Comparison of ENCODE assay signal across 1 cellular context in genomic region chr22:49590851-49591445, GRCh38.
TF ChIP-seq lines count a peak whose summit lies in the region.

No MANE protein-coding gene starts in this region.

TF ChIP-seq in H1, 55 proteins besides CTCF, POLR2A, EP300 and RAD21 (continued from another document):
- TF ChIP-seq CHD7 (IDR thresholded peaks at IDR 0.05; ENCODE audit: insufficient replicate concordance, low read length) (no peak), SIX5 (IDR thresholded peaks at IDR 0.05; ENCODE audit: low read depth, low read length) (no peak), CEBPB (IDR thresholded peaks at IDR 0.05; ENCODE audit: low read depth, low read length) (no peak), BRCA1 (IDR thresholded peaks at IDR 0.05; ENCODE audit: low read depth, low read length) (no peak), SP4 (IDR thresholded peaks at IDR 0.05; ENCODE audit: low read length) (no peak)
TF ChIP-seq in H1: peak in this region for 0.
